Comparison of ENCODE assay signal across 8 cellular contexts in the genomic region with DNA sequence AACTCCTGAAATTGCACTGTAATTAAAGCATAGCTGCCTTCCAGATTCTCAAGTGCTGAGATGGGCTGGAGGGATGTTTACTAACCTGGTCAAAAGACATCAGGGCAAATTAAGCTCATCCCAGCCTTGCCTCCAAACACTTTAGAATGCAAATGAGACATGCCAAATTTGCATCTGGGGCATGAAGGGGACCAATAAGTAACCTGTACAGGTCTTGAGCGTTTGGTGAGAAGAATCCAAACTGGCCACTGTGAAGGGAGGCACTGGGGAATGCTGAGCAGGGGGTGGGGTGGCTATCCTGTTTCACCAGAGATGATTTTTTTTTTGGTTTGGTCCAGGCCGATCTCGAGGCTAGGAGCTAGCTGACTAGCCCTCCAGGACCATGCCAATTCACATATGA. TPM values are rescaled to one million over a fixed set of nuclear protein-coding genes. Genes with fewer than 3 reads are reported as not detected.
DNase-seq lines count a peak whose midpoint lies in the region; ATAC-seq and TF ChIP-seq lines count a peak whose summit lies in the region.

No MANE protein-coding gene starts in this region.

- H4K91ac ChIP-seq in trophoblast cell (ENCODE audit: low read depth, low read length) = no peak overlapping the region

- no peak for TF ChIP-seq POLR2A in testis (IDR thresholded peaks at IDR 0.05)

- TF ChIP-seq CTCF in CD14-positive monocyte (IDR thresholded peaks at IDR 0.05) (no peak), activated B cell treated with CpG ODN at 0.5 μM for 24 hours (IDR thresholded peaks at IDR 0.05) (no peak), testis (IDR thresholded peaks at IDR 0.05) (no peak)

- H3K4me1 ChIP-seq in trophoblast cell (ENCODE audit: control insufficient read depth in 1 of 2, insufficient read depth in 2 of 2, low read length in 2 of 2) = peaks cover 13 to 16% of the 10 kb centered on the region in 2 experiments
- H3K4me1 ChIP-seq in testis = peaks cover 8% of the 10 kb centered on the region

- H3K9me3 Mint-ChIP-seq in CD14-positive monocyte (peaks cover 0 to 3% (median 0%) of the 10 kb centered on the region in 7 donors), activated B cell treated with CpG ODN at 0.5 μM for 24 hours (no peaks in the 10 kb centered on the region)

- no peak overlapping the region for H2BK5ac ChIP-seq in trophoblast cell (ENCODE audit: low read depth, low read length, poor library complexity)

- H3K14ac ChIP-seq in trophoblast cell (ENCODE audit: low read length) = no peak overlapping the region

- intact Hi-C loops in CD14-positive monocyte (cut with micrococcal nuclease) (loop anchor here (5.0 kb wide), 1 partner anchor 35 kb away; no protein-coding TSS in a partner anchor), activated B cell treated with CpG ODN at 0.5 μM for 24 hours (cut with micrococcal nuclease) (loop anchor here (5.0 kb wide), 2 partner anchors 85 to 110 kb away; a partner anchor contains a TSS), testis (cut with DNase I; ENCODE audit: low total_unique reads) (no loop called here)

- H3K4me3 Mint-ChIP-seq in CD14-positive monocyte = peak overlapping the region; percentile 8 to 61
- peak overlapping the region; percentile 65 for H3K4me3 Mint-ChIP-seq in activated B cell treated with CpG ODN at 0.5 μM for 24 hours

- peaks cover 1 to 6% (median 5%) of the 10 kb centered on the region in 3 donors for H3K27me3 Mint-ChIP-seq in CD14-positive monocyte (ENCODE audit: low read depth in 3 of 3)
- no peaks in the 10 kb centered on the region for H3K27me3 Mint-ChIP-seq in activated B cell treated with CpG ODN at 0.5 μM for 24 hours

- peak overlapping the region; percentile 8 for H3K4me2 ChIP-seq in trophoblast cell (ENCODE audit: low read length)

- no peak for DNase-seq in CD14-positive monocyte (ENCODE audit: low spot score)
- DNase-seq in activated B cell treated with CpG ODN at 0.5 μM for 24 hours = no peak
- DNase-seq in trophoblast cell = no peak
- no peak for DNase-seq in testis
- no peak for DNase-seq in SK-N-DZ (ENCODE audit: low spot score)
- no peak for DNase-seq in SIG-M5 (lab: John Stamatoyannopoulos, UW)

- H3K36me3 Mint-ChIP-seq in CD14-positive monocyte (no peaks in the 10 kb centered on the region), activated B cell treated with CpG ODN at 0.5 μM for 24 hours (ENCODE audit: low read depth) (no peaks in the 10 kb centered on the region)

- no peak overlapping the region for H3K4me3 ChIP-seq in trophoblast cell (ENCODE audit: low read depth, low read length)
- H3K4me3 ChIP-seq in testis = no peak overlapping the region

- POLR2A ChIA-PET in activated B cell treated with CpG ODN at 0.5 μM for 24 hours (lab: Charles Lee) = interaction anchor here (0.6 to 3.6 kb wide), 14 partner anchors 9 to 449 kb away, joined by 3 to 52 read pairs (median 8); a partner anchor contains a TSS

- H4K8ac ChIP-seq in trophoblast cell (ENCODE audit: low read depth, low read length) = no peak overlapping the region

- no peaks in the 10 kb centered on the region for H3K9me3 ChIP-seq in trophoblast cell (ENCODE audit: insufficient read depth, low read depth, low read length)
- no peaks in the 10 kb centered on the region for H3K9me3 ChIP-seq in testis

- no peak overlapping the region for H4K12ac ChIP-seq in trophoblast cell (ENCODE audit: low read depth, low read length)

- H3K27me3 ChIP-seq in trophoblast cell (ENCODE audit: insufficient read depth, low read length) (no peaks in the 10 kb centered on the region), testis (no peaks in the 10 kb centered on the region)

- H3K9ac ChIP-seq in trophoblast cell (ENCODE audit: low read length) = no peak overlapping the region

- no peak overlapping the region for H2BK12ac ChIP-seq in trophoblast cell (ENCODE audit: low read length)

- no peaks in the 10 kb centered on the region for H3K36me3 ChIP-seq in trophoblast cell (ENCODE audit: control insufficient read depth in 1 of 2, insufficient read depth in 2 of 2, low read length in 2 of 2)
- no peaks in the 10 kb centered on the region for H3K36me3 ChIP-seq in testis (ENCODE audit: low read depth, missing control alignments)

- no peaks in the 10 kb centered on the region for H3K79me2 ChIP-seq in trophoblast cell (ENCODE audit: control insufficient read depth, insufficient read depth, low read length, poor library complexity)

- H3K79me1 ChIP-seq in trophoblast cell (ENCODE audit: low read length) = no peaks in the 10 kb centered on the region

- no CpG with 5 or more reads among the region's 3 CpGs for WGBS in trophoblast cell (ENCODE audit: extremely low coverage, insufficient coverage, insufficient read length)
- 31 to 45% methylated on average over 2 to 3 of the region's 3 CpGs for WGBS in testis, 2 donors

- no peak overlapping the region for H2AK5ac ChIP-seq in trophoblast cell (ENCODE audit: low read length)

- no peak overlapping the region for H3K18ac ChIP-seq in trophoblast cell (ENCODE audit: low read length)

- H3K27ac ChIP-seq in trophoblast cell (ENCODE audit: low read depth, low read length) (no peak overlapping the region), testis (no peak overlapping the region)

- H3K4me1 Mint-ChIP-seq in CD14-positive monocyte (peaks cover 22% of the 10 kb centered on the region), activated B cell treated with CpG ODN at 0.5 μM for 24 hours (peaks cover 30% of the 10 kb centered on the region)

- CTCF ChIA-PET in activated B cell treated with CpG ODN at 0.5 μM for 24 hours (lab: Charles Lee) = interaction anchor here (1.0 to 1.4 kb wide), 5 partner anchors 9 to 111 kb away, joined by 3 to 6 read pairs (median 4); no protein-coding TSS in a partner anchor

- H3K27ac Mint-ChIP-seq in CD14-positive monocyte = peak overlapping the region; percentile 74 to 92 (median 89)
- peak overlapping the region; percentile 97 for H3K27ac Mint-ChIP-seq in activated B cell treated with CpG ODN at 0.5 μM for 24 hours

- no peak overlapping the region for H2BK120ac ChIP-seq in trophoblast cell (ENCODE audit: insufficient read depth, low read length, poor library complexity)

- ATAC-seq in GM19025 (IDR thresholded peaks at IDR 0.05; ENCODE audit: low read depth, unreplicated experiment) (peak; percentile 32), HG03135 (IDR thresholded peaks at IDR 0.05; ENCODE audit: unreplicated experiment) (peak; percentile 38), activated B cell treated with CpG ODN at 0.5 μM for 24 hours (ENCODE audit: low read depth) (no peak)

- H3K23ac ChIP-seq in trophoblast cell (ENCODE audit: low read length) = no peak overlapping the region

- H2AFZ ChIP-seq in trophoblast cell (ENCODE audit: insufficient read depth, low read length, poor library complexity) = no peak overlapping the region

- H3K4ac ChIP-seq in trophoblast cell (ENCODE audit: low read depth, low read length) = no peak overlapping the region

RNA-seq across cellular contexts. Expression of a gene that starts 38.3 kb away (rescaled TPM):
- polyA plus RNA-seq in CD14-positive monocyte (100 to 1,000 TPM; 336 to 553 TPM), testis (ENCODE audit: insufficient read depth, low read depth, low replicate concordance) (38.0 TPM)
- total RNA-seq in activated B cell treated with CpG ODN at 0.5 μM for 24 hours (21.9 and 29.3 TPM in 2 replicates), testis (10 to 100 TPM; 36.9 to 42.9 TPM)
- polyA plus RNA-seq in trophoblast cell (2013) = 5.6 and 5.7 TPM in 2 replicates
- 0.66 and 1.1 TPM in 2 replicates for polyA plus RNA-seq in SK-N-DZ (2014; cell fraction: cytosol; rRNA removed)
- polyA plus RNA-seq in SK-N-DZ (2014; cell fraction: nucleus; rRNA removed) = 0.11 and 0.15 TPM in 2 replicates
